ENCODE assay signal across 1 cellular context in genomic region chr19:38320969-38321339, GRCh38.
TF ChIP-seq lines count a peak whose summit lies in the region.

No MANE protein-coding gene starts in this region.

TF ChIP-seq in HCT116, 20 proteins besides CTCF, POLR2A, EP300 and RAD21:
- TF ChIP-seq JUND (IDR thresholded peaks at IDR 0.05) (no peak), CEBPB (IDR thresholded peaks at IDR 0.05; ENCODE audit: low read depth) (no peak), YY1 (IDR thresholded peaks at IDR 0.05; ENCODE audit: extremely low read depth, insufficient replicate concordance, low read depth, low read length) (no peak), EZH2 (IDR thresholded peaks at IDR 0.05) (no peak), FOSL1 (IDR thresholded peaks at IDR 0.05; ENCODE audit: low read depth) (no peak), REST (IDR thresholded peaks at IDR 0.05; ENCODE audit: low read depth) (no peak)
